24 cellular contexts compared by ENCODE assay signal in the genomic region with DNA sequence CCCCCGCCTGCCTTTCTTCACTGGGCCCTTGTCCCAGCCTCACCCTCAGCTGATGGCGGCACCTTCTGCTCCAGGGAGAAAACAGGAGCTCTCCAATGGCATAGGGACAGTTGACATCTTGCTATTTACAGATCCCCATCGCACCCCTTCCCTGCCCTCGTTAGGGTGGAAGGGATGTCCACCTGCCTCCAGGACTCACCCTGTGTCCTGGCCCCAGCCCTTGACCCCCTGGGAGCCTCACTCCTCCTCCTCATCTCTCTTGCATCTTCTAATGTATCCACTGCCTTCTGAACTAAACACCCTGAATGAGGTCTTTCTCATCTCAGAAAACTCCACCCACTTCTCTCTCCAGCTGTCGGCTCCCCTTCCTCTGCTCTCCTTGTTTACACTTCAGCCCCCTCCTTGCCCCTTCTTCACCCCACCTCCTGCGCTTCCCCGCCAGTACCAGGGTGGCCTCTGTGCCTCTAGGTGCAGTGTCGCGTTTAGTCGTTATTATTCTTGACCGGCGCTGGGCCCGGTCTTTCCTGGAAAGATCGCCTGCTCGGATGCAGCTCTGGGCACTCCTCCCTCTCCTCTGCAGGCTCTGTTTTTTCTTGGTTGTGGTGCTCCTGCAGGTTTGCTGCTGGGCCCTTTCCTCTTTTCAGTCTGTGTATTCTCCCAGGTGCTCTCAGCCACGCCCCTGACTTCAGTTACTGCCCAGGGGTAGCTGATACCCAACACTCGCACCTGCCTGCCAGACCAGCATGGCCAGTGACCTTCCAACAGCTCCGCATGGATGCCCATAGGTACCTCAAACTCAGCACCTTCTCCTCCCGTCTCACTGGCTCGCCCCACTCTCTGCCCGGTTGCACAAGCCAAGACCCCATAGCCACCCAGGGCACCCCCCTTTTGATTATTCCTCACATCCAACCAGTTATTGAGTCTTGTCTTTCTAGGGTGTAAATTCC. TPM values are rescaled to one million over a fixed set of nuclear protein-coding genes. Genes with fewer than 3 reads are reported as not detected.
DNase-seq lines count a peak whose midpoint lies in the region; ATAC-seq, FAIRE-seq and TF ChIP-seq lines count a peak whose summit lies in the region.
"Had no signal": no experiment of that assay in that cellular context is flagged by ENCODE, and none has a peak within 500 bp of the region (broad histone marks: within the 10 kb centered on the region; RNA-seq: fewer than 3 reads in every experiment).

No MANE protein-coding gene starts in this region.

- H4K20me1 ChIP-seq in astrocyte (ENCODE audit: insufficient read depth, low read length) (peaks cover 6% of the 10 kb centered on the region), neural progenitor cell (ENCODE audit: low read depth) (peaks cover 8% of the 10 kb centered on the region)

- ATAC-seq in GM18907 (IDR thresholded peaks at IDR 0.05; ENCODE audit: unreplicated experiment) = no peak
- ATAC-seq: body of pancreas; effector memory CD8-positive, alpha-beta T cell had no signal

- peaks cover 40% of the 10 kb centered on the region for H3K4me1 Mint-ChIP-seq in astrocyte (ENCODE audit: low read depth, unreplicated experiment)
- peaks cover 26% of the 10 kb centered on the region for H3K4me1 Mint-ChIP-seq in neural progenitor cell

- H3K27ac Mint-ChIP-seq in astrocyte (ENCODE audit: unreplicated experiment) (peak overlapping the region; percentile 36), neural progenitor cell (peak overlapping the region; percentile 12)

- no peaks in the 10 kb centered on the region for H3K27me3 ChIP-seq in astrocyte (ENCODE audit: insufficient read depth, low read length)
- H3K27me3 ChIP-seq in neural progenitor cell = no peaks in the 10 kb centered on the region
- H3K27me3 ChIP-seq: BE2C, body of pancreas, ovary had no signal

- H3K36me3 Mint-ChIP-seq in astrocyte (ENCODE audit: low read depth, unreplicated experiment) = peaks cover 38% of the 10 kb centered on the region
- H3K36me3 Mint-ChIP-seq in neural progenitor cell = peaks cover 2% of the 10 kb centered on the region

- DNase-seq in NCI-H2227 treated with DMSO at 0.1 percent for 48 hours (lab: John Stamatoyannopoulos, UW) = peak; percentile 5
- no peak for DNase-seq in NCI-H2227 (lab: John Stamatoyannopoulos, UW; ENCODE audit: unreplicated experiment)
- DNase-seq in D341Med (ENCODE audit: low spot score) = peak; percentile 21
- no peak for DNase-seq in astrocyte (ENCODE audit: low read depth)
- DNase-seq in neural progenitor cell (ENCODE audit: low spot score) = no peak
- no peak for DNase-seq in GDM1 (lab: John Stamatoyannopoulos, UW)
- DNase-seq in NCI-H187 treated with DMSO at 0.1 percent for 48 hours (lab: John Stamatoyannopoulos, UW) = no peak
- DNase-seq: activated CD4-positive, CD25-positive, alpha-beta regulatory T cell treated with anti-CD3 and anti-CD28 coated beads, Interleukin-2, amount 50 U/mL, for 72 hours; effector memory CD8-positive, alpha-beta T cell; NCI-H526 treated with DMSO at 0.1 percent for 48 hours had no signal

- H3K27ac ChIP-seq in astrocyte (ENCODE audit: low read depth, low read length) (no peak overlapping the region), neural progenitor cell (no peak overlapping the region)
- H3K27ac ChIP-seq: body of pancreas, ovary had no signal

- no peaks in the 10 kb centered on the region for H3K9me3 Mint-ChIP-seq in astrocyte (ENCODE audit: unreplicated experiment)
- no peaks in the 10 kb centered on the region for H3K9me3 Mint-ChIP-seq in neural progenitor cell
- H3K9me3 Mint-ChIP-seq: activated T-helper 1 cell treated with anti-CD3 and anti-CD28 coated beads, Interleukin-12 subunit alpha, Interleukin-12 subunit beta, Interleukin-2, Interleukin-4 antibody, amounts not matched to agents 30 ng/mL and 10 ng/mL and 1 ng/mL, durations not matched to agents 14 hours and 24 hours and 36 hours; effector memory CD8-positive, alpha-beta T cell had no signal

- H3K36me3 ChIP-seq in astrocyte (ENCODE audit: insufficient read depth, low read length) (peaks cover 12% of the 10 kb centered on the region), neural progenitor cell (no peaks in the 10 kb centered on the region)
- H3K36me3 ChIP-seq: BE2C, ovary had no signal

- TF ChIP-seq CTCF in astrocyte (IDR thresholded peaks at IDR 0.05; ENCODE audit: insufficient read depth, low read depth, low read length) = no peak
- no peak for TF ChIP-seq CTCF in neural progenitor cell (IDR thresholded peaks at IDR 0.05)

- H3K9ac ChIP-seq in astrocyte (ENCODE audit: low read length) (no peak overlapping the region), neural progenitor cell (no peak overlapping the region)

- no peak for FAIRE-seq in astrocyte (lab: Jason Lieb, UNC)
- FAIRE-seq: colon, H54 had no signal

- H3F3A ChIP-seq in neural progenitor cell (ENCODE audit: low read depth) = no peaks in the 10 kb centered on the region

- H2AFZ ChIP-seq in astrocyte (ENCODE audit: low read depth, low read length) (no peak overlapping the region), neural progenitor cell (replicated peaks) (no peak overlapping the region)

- H3K4me1 ChIP-seq in astrocyte (ENCODE audit: insufficient read depth, low read length) (peaks cover 29% of the 10 kb centered on the region), neural progenitor cell (peaks cover 6% of the 10 kb centered on the region)
- H3K4me1 ChIP-seq: BE2C, body of pancreas, Caco-2 had no signal

- H3K9me3 ChIP-seq in astrocyte (ENCODE audit: insufficient read depth, low read depth, low read length) (no peaks in the 10 kb centered on the region), neural progenitor cell (ENCODE audit: low read depth) (no peaks in the 10 kb centered on the region)
- H3K9me3 ChIP-seq: BE2C, body of pancreas, Caco-2, ovary had no signal

- no peak overlapping the region for H3K4me2 ChIP-seq in astrocyte (ENCODE audit: low read length)
- no peak overlapping the region for H3K4me2 ChIP-seq in neural progenitor cell

- H3K4me3 Mint-ChIP-seq in astrocyte (ENCODE audit: unreplicated experiment) (no peak overlapping the region), neural progenitor cell (no peak overlapping the region)
- H3K4me3 Mint-ChIP-seq: activated T-helper 1 cell treated with anti-CD3 and anti-CD28 coated beads, Interleukin-12 subunit alpha, Interleukin-12 subunit beta, Interleukin-2, Interleukin-4 antibody, amounts not matched to agents 30 ng/mL and 10 ng/mL and 1 ng/mL, durations not matched to agents 14 hours and 24 hours and 36 hours; effector memory CD8-positive, alpha-beta T cell had no signal

- no peaks in the 10 kb centered on the region for H3K79me2 ChIP-seq in astrocyte (ENCODE audit: insufficient read depth, low read length)
- no peaks in the 10 kb centered on the region for H3K79me2 ChIP-seq in neural progenitor cell (ENCODE audit: low read depth)

- no peaks in the 10 kb centered on the region for H3K27me3 Mint-ChIP-seq in astrocyte (ENCODE audit: low read depth, unreplicated experiment)
- peaks cover 5% of the 10 kb centered on the region for H3K27me3 Mint-ChIP-seq in neural progenitor cell (ENCODE audit: insufficient read depth, low read depth)
- H3K27me3 Mint-ChIP-seq: effector memory CD8-positive, alpha-beta T cell had no signal

- H3K4me3 ChIP-seq in astrocyte (ENCODE audit: insufficient read depth, low read depth, low read length) (no peak overlapping the region), neural progenitor cell (no peak overlapping the region)
- H3K4me3 ChIP-seq: body of pancreas, ovary had no signal

RNA-seq across cellular contexts. Expression of a gene that starts 42.9 kb away (rescaled TPM):
- total RNA-seq in astrocyte (116 and 119 TPM in 2 replicates), neural progenitor cell (ENCODE audit: low replicate concordance) (15.3 and 18.0 TPM in 2 replicates)

RNA-seq across cellular contexts. Expression of a gene that starts 44.9 kb away (rescaled TPM):
- 0.30 and 0.31 TPM in 2 replicates for total RNA-seq in astrocyte
- total RNA-seq in neural progenitor cell (ENCODE audit: low replicate concordance) = 0.04 and 0.59 TPM in 2 replicates
- total RNA-seq: A172; activated CD8-positive, alpha-beta memory T cell treated with anti-CD3 and anti-CD28 coated beads for 36 hours; activated T-helper 1 cell treated with anti-CD3 and anti-CD28 coated beads, Interleukin-12 subunit alpha, Interleukin-12 subunit beta, Interleukin-2, Interleukin-4 antibody, amounts not matched to agents 30 ng/mL and 10 ng/mL and 1 ng/mL, durations not matched to agents 14 hours and 24 hours and 36 hours; body of pancreas; Caco-2; kidney epithelial cell; lung microvascular endothelial cell; right cardiac atrium; Right ventricle myocardium superior had no signal

RNA-seq across cellular contexts. Expression of a gene that starts 45.3 kb away (rescaled TPM):
- total RNA-seq in astrocyte = 12.4 and 16.6 TPM in 2 replicates
- 2.0 and 4.7 TPM in 2 replicates for total RNA-seq in neural progenitor cell (ENCODE audit: low replicate concordance)

Comparison
In these comparisons a context has a peak if more than half of its experiments do, and no peak if none do; other contexts are left out.
1. DNase-seq: peak in NCI-H2227 treated with DMSO at 0.1 percent for 48 hours (single experiment) and D341Med (single experiment); none in NCI-H2227 (single experiment), astrocyte (single experiment), neural progenitor cell (single experiment), GDM1 (single experiment) and NCI-H187 treated with DMSO at 0.1 percent for 48 hours (single experiment).